1 cellular context compared by ENCODE assay signal in genomic region chr1:36420409-36420808, GRCh38.
TF ChIP-seq lines count a peak whose summit lies in the region.

No MANE protein-coding gene starts in this region.

TF ChIP-seq in IMR-90, 13 proteins besides CTCF, POLR2A, EP300 and RAD21:
- TF ChIP-seq FOS (IDR thresholded peaks at IDR 0.05; ENCODE audit: low read depth, low read length) (no peak), SMC3 (IDR thresholded peaks at IDR 0.05; ENCODE audit: low read depth, low read length) (no peak), MAFK (IDR thresholded peaks at IDR 0.05; ENCODE audit: low read depth, low read length) (no peak), MAZ (IDR thresholded peaks at IDR 0.05; ENCODE audit: borderline replicate concordance, low read depth, low read length) (no peak), NFE2L2 (IDR thresholded peaks at IDR 0.05; ENCODE audit: low read depth, low read length) (no peak), ELK1 (IDR thresholded peaks at IDR 0.05; ENCODE audit: borderline replicate concordance, low read depth, low read length) (no peak), CEBPB (IDR thresholded peaks at IDR 0.05; ENCODE audit: low read depth, low read length) (no peak), RCOR1 (IDR thresholded peaks at IDR 0.05; ENCODE audit: insufficient replicate concordance, low read length) (no peak), USF2 (IDR thresholded peaks at IDR 0.05; ENCODE audit: low read depth, low read length) (no peak), MXI1 (IDR thresholded peaks at IDR 0.05; ENCODE audit: borderline replicate concordance, low read depth, low read length) (no peak), CHD1 (IDR thresholded peaks at IDR 0.05; ENCODE audit: low read depth, low read length) (no peak), RFX5 (IDR thresholded peaks at IDR 0.05; ENCODE audit: low read depth, low read length) (no peak), BHLHE40 (IDR thresholded peaks at IDR 0.05; ENCODE audit: low read depth, low read length) (no peak)
